8 cellular contexts compared by ENCODE assay signal in the genomic region with DNA sequence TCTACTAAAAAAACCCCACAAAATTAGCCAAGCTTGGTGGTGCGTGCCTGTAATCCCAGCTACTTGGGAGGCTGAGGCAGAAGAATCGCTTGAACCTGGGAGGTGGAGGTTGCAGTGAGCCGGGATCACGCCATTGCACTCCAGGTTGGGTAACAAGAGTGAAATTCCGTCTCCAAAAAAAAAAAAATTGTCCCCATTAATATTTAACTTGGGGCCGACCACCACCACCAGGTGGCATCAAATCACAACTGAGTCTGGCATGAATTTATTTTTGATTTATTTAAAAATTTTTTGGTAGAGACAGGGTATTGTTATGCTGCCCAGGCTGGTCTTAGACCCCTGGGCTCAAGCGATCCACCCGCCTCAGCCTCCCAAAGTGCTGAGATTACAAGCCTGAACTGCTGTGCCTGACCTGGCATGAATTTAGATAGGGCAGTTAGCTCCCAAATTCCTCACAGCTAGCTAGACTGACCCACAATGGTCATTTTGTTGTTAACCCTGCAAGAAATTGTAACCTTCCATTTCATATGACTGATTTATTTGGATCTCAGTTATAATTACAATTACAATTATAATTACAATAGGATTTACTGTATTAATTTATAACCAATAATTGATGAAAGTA. TPM values are rescaled to one million over a fixed set of nuclear protein-coding genes. Genes with fewer than 3 reads are reported as not detected.
DNase-seq lines count a peak whose midpoint lies in the region; ATAC-seq and TF ChIP-seq lines count a peak whose summit lies in the region.

No MANE protein-coding gene starts in this region.

- DNase-seq in DND-41, result peak; percentile 56
- peak; percentile 23 for DNase-seq in activated CD4-positive, alpha-beta memory T cell treated with anti-CD3 and anti-CD28 coated beads, Interleukin-2, amount 10 ng/mL, durations not matched to agents 7 days and 5 days
- DNase-seq in kidney glomerular epithelial cell (lab: John Stamatoyannopoulos, UW), result peak; percentile 7
- no peak for DNase-seq in D341Med (ENCODE audit: low spot score)
- no peak for DNase-seq in UCSD-AML1 (lab: John Stamatoyannopoulos, UW; ENCODE audit: unreplicated experiment)
- no peak for DNase-seq in uterus

- CTCF ChIA-PET in activated CD4-positive, alpha-beta memory T cell treated with anti-CD3 and anti-CD28 coated beads, Interleukin-2, amount 10 ng/mL, durations not matched to agents 7 days and 5 days (lab: Charles Lee), result interaction anchor here (0.6 to 1.1 kb wide), 3 partner anchors 9 to 541 kb away, joined by 3 read pairs; a partner anchor contains a TSS

- H3K4me1 ChIP-seq in DND-41 (ENCODE audit: insufficient read depth, low read length), result no peaks in the 10 kb centered on the region
- H3K4me1 ChIP-seq in KMS-11 (ENCODE audit: low read depth, poor library complexity, severe bottlenecking), result peaks cover 41% of the 10 kb centered on the region
- H3K4me1 ChIP-seq in uterus, result no peaks in the 10 kb centered on the region

- H3K27me3 Mint-ChIP-seq in activated CD4-positive, alpha-beta memory T cell treated with anti-CD3 and anti-CD28 coated beads, Interleukin-2, amount 10 ng/mL, durations not matched to agents 7 days and 5 days, result peaks cover 2% of the 10 kb centered on the region

- POLR2A ChIA-PET in activated CD4-positive, alpha-beta memory T cell treated with anti-CD3 and anti-CD28 coated beads, Interleukin-2, amount 10 ng/mL, durations not matched to agents 7 days and 5 days (lab: Charles Lee), result no interaction called here

- no peak overlapping the region for H3K4me3 Mint-ChIP-seq in activated CD4-positive, alpha-beta memory T cell treated with anti-CD3 and anti-CD28 coated beads, Interleukin-2, amount 10 ng/mL, durations not matched to agents 7 days and 5 days

- H3K36me3 ChIP-seq in DND-41 (ENCODE audit: insufficient read depth, low read length) (no peaks in the 10 kb centered on the region), KMS-11 (ENCODE audit: insufficient read depth) (no peaks in the 10 kb centered on the region), uterus (no peaks in the 10 kb centered on the region)

- intact Hi-C loops in uterus (cut with DNase I; ENCODE audit: low total_unique reads), result no loop called here

- ATAC-seq in DND-41 (ENCODE audit: insufficient read depth, low read depth) (no peak), GM21825 (IDR thresholded peaks at IDR 0.05; ENCODE audit: unreplicated experiment) (no peak)

- H3K4me1 Mint-ChIP-seq in activated CD4-positive, alpha-beta memory T cell treated with anti-CD3 and anti-CD28 coated beads, Interleukin-2, amount 10 ng/mL, durations not matched to agents 7 days and 5 days, result no peaks in the 10 kb centered on the region

- H3K79me2 ChIP-seq in DND-41 (ENCODE audit: insufficient read depth, low read length) (no peaks in the 10 kb centered on the region), KMS-11 (ENCODE audit: insufficient read depth, low read depth) (no peaks in the 10 kb centered on the region)

- no peaks in the 10 kb centered on the region for H3K9me3 Mint-ChIP-seq in activated CD4-positive, alpha-beta memory T cell treated with anti-CD3 and anti-CD28 coated beads, Interleukin-2, amount 10 ng/mL, durations not matched to agents 7 days and 5 days

- no peaks in the 10 kb centered on the region for H3K9me3 ChIP-seq in DND-41 (ENCODE audit: insufficient read depth, low read length, severe bottlenecking)
- H3K9me3 ChIP-seq in uterus, result no peaks in the 10 kb centered on the region

- no peak for TF ChIP-seq POLR2A in uterus (IDR thresholded peaks at IDR 0.05)

- H2AFZ ChIP-seq in DND-41 (ENCODE audit: low read depth, low read length) (no peak overlapping the region), KMS-11 (ENCODE audit: low read depth) (no peak overlapping the region)

- no peak overlapping the region for H3K4me2 ChIP-seq in DND-41 (ENCODE audit: insufficient read depth, low read length)
- H3K4me2 ChIP-seq in KMS-11, result no peak overlapping the region

- H3K27ac ChIP-seq in DND-41 (ENCODE audit: low read length) (no peak overlapping the region), KMS-11 (no peak overlapping the region), uterus (no peak overlapping the region)

- no peak overlapping the region for H3K27ac Mint-ChIP-seq in activated CD4-positive, alpha-beta memory T cell treated with anti-CD3 and anti-CD28 coated beads, Interleukin-2, amount 10 ng/mL, durations not matched to agents 7 days and 5 days

- TF ChIP-seq CTCF in DND-41 (IDR thresholded peaks at IDR 0.05; ENCODE audit: borderline replicate concordance, extremely low read depth, low read length, poor library complexity, severe bottlenecking) (peak; percentile 59), KMS-11 (conservative IDR thresholded peaks at IDR 0.05; ENCODE audit: low read depth, low read length) (peak; percentile 61), uterus (IDR thresholded peaks at IDR 0.05) (peak in 2 of 4 experiments; percentile 9 to 12)

- H4K20me1 ChIP-seq in DND-41 (ENCODE audit: insufficient read depth, low read length), result no peaks in the 10 kb centered on the region
- H4K20me1 ChIP-seq in KMS-11 (ENCODE audit: insufficient read depth), result no peaks in the 10 kb centered on the region

- no peaks in the 10 kb centered on the region for H3K36me3 Mint-ChIP-seq in activated CD4-positive, alpha-beta memory T cell treated with anti-CD3 and anti-CD28 coated beads, Interleukin-2, amount 10 ng/mL, durations not matched to agents 7 days and 5 days (ENCODE audit: low read depth)

- H3K4me3 ChIP-seq in DND-41 (ENCODE audit: low read depth in 1 of 2, low read length in 2 of 2) (no peak overlapping the region), KMS-11 (IDR thresholded peaks at IDR 0.05; ENCODE audit: insufficient read depth, low read depth, low read length) (no peak overlapping the region), uterus (no peak overlapping the region)

- H3K9ac ChIP-seq in DND-41 (ENCODE audit: low read depth, low read length) (no peak overlapping the region), KMS-11 (no peak overlapping the region)

- H3K27me3 ChIP-seq in DND-41 (ENCODE audit: insufficient read depth, low read length, poor library complexity) (no peaks in the 10 kb centered on the region), KMS-11 (ENCODE audit: insufficient read depth, low read depth) (no peaks in the 10 kb centered on the region), uterus (no peaks in the 10 kb centered on the region)

RNA-seq across cellular contexts. Expression of a gene that starts 17.1 kb away (rescaled TPM):
- total RNA-seq in activated CD4-positive, alpha-beta memory T cell treated with anti-CD3 and anti-CD28 coated beads, Interleukin-2, amount 10 ng/mL, durations not matched to agents 7 days and 5 days, result 1 to 10 TPM; 2.3 to 2.5 TPM
- 1 to 10 TPM; 1.5 to 9.1 (median 3.4) TPM for total RNA-seq in uterus

Comparison
In these comparisons a context has a peak if more than half of its experiments do, and no peak if none do; other contexts are left out.
1. DNase-seq: peak in DND-41 (single experiment), activated CD4-positive, alpha-beta memory T cell treated with anti-CD3 and anti-CD28 coated beads, Interleukin-2, amount 10 ng/mL, durations not matched to agents 7 days and 5 days (single experiment) and kidney glomerular epithelial cell (single experiment); none in D341Med (single experiment), UCSD-AML1 (single experiment) and uterus (0 of 2).